In genomic region chr4:6270691-6271121, GRCh38 we compare ENCODE assay signal across 8 cellular contexts. TPM values are rescaled to one million over a fixed set of nuclear protein-coding genes. Genes with fewer than 3 reads are reported as not detected.
DNase-seq lines count a peak whose midpoint lies in the region; ATAC-seq and TF ChIP-seq lines count a peak whose summit lies in the region.

No MANE protein-coding gene starts in this region.

- H3K9me3 ChIP-seq in muscle layer of duodenum (ENCODE audit: control insufficient read depth in 1 of 2, low read length in 2 of 2) = no peaks in the 10 kb centered on the region

- peak overlapping the region; percentile 92 to 97 for H3K27ac ChIP-seq in coronary artery
- H3K27ac ChIP-seq in muscle layer of duodenum (ENCODE audit: low read length) = peak overlapping the region; percentile 74

- peaks cover 33 to 50% of the 10 kb centered on the region in 2 donors for H3K4me1 ChIP-seq in muscle layer of duodenum (ENCODE audit: control insufficient read depth in 1 of 2, insufficient read depth in 2 of 2, low read length in 2 of 2)

- peak overlapping the region; percentile 83 to 92 (median 88) for H3K4me3 Mint-ChIP-seq in IgD-negative memory B cell

- ATAC-seq in HG03097 (IDR thresholded peaks at IDR 0.05; ENCODE audit: low FRiP score, unreplicated experiment) = no peak
- no peak for ATAC-seq in GM19351 (IDR thresholded peaks at IDR 0.05; ENCODE audit: unreplicated experiment)
- ATAC-seq in HG03045 (IDR thresholded peaks at IDR 0.05; ENCODE audit: unreplicated experiment) = no peak

- TF ChIP-seq CTCF in AG04449 (IDR thresholded peaks at IDR 0.05; ENCODE audit: insufficient read depth, low read length, missing control alignments) (no peak), coronary artery (IDR thresholded peaks at IDR 0.05) (no peak)

- H3K4me3 ChIP-seq in AG04449 (ENCODE audit: low read depth, low read length) = peak overlapping the region; percentile 87
- peak overlapping the region; percentile 90 for H3K4me3 ChIP-seq in coronary artery
- H3K4me3 ChIP-seq in muscle layer of duodenum (ENCODE audit: low read depth in 1 of 2, low read length in 2 of 2) = peak overlapping the region; percentile 63 to 95

- DNase-seq in AG04449 (ENCODE audit: low read depth, low spot score) (no peak), coronary artery (ENCODE audit: low spot score) (no peak)
- no peak for DNase-seq in activated CD4-positive, alpha-beta T cell treated with anti-CD3 and anti-CD28 coated beads for 48 hours

- POLR2A ChIA-PET in AG04449 (lab: Yijun Ruan, JAX) = no interaction called here

- no peaks in the 10 kb centered on the region for H3K9me3 Mint-ChIP-seq in IgD-negative memory B cell

- H3K27ac Mint-ChIP-seq in IgD-negative memory B cell = peak overlapping the region in 2 of 3 donors; percentile 58 to 71

- CTCF ChIA-PET in AG04449 (lab: Yijun Ruan, JAX) = interaction anchor here (1.1 to 35.9 kb wide), 5 partner anchors 10 to 55 kb away, joined by 3 to 1359 read pairs (median 4); no protein-coding TSS in a partner anchor

- H3K4me1 Mint-ChIP-seq in IgD-negative memory B cell = peaks cover 13 to 21% (median 14%) of the 10 kb centered on the region in 3 donors

- H3K27me3 ChIP-seq in muscle layer of duodenum (ENCODE audit: low read depth, low read length) = no peaks in the 10 kb centered on the region

- peaks cover 7% of the 10 kb centered on the region for H3K27me3 Mint-ChIP-seq in IgD-negative memory B cell

- H3K36me3 Mint-ChIP-seq in IgD-negative memory B cell = no peaks in the 10 kb centered on the region

- H3K36me3 ChIP-seq in muscle layer of duodenum (ENCODE audit: control insufficient read depth in 1 of 2, insufficient read depth in 2 of 2, low read length in 2 of 2) = no peaks in the 10 kb centered on the region

RNA-seq across cellular contexts. Expression of gene WFS1, which starts 1.1 kb away (rescaled TPM):
- 6.4 TPM for polyA plus RNA-seq in IgD-negative memory B cell
